ENCODE assay signal across 17 cellular contexts in the genomic region with DNA sequence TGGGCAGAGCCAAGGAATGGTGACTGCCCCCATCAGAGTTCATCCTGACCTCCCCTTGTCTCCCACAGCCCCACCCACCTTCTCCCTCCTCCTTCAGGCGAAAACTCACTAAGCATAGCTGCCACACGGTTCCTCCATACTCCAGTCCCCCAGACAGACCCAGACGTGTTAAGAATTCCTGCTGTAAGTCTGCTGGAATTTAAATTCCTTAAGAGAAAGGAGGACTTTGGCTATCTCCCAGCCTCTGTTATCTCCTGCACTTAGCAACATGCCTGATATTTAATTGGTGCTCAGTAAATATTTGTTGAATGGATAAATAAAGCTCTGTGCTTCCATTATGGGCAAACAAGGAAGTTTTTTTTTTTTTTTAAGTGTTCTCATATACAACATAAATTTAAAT.
A peak's percentile ranks its signal among the peaks of the same experiment; 100 is the strongest.
DNase-seq lines count a peak whose midpoint lies in the region; ATAC-seq, FAIRE-seq and TF ChIP-seq lines count a peak whose summit lies in the region.
"Had no signal": no experiment of that assay in that cellular context is flagged by ENCODE, and none has a peak within 500 bp of the region (broad histone marks: within the 10 kb centered on the region; RNA-seq: fewer than 3 reads in every experiment).

No MANE protein-coding gene starts in this region.

- peaks cover 26% of the 10 kb centered on the region for H3F3A ChIP-seq in PC-9 (ENCODE audit: insufficient read depth, low read depth)

- peak overlapping the region; percentile 76 for H3K27ac ChIP-seq in PC-9
- H3K27ac ChIP-seq in foreskin keratinocyte = no peak overlapping the region
- H3K27ac ChIP-seq in pancreas = peak overlapping the region in 3 of 4 donors; percentile 57 to 69 (median 57)
- no peak overlapping the region for H3K27ac ChIP-seq in suprapubic skin
- H3K27ac ChIP-seq: psoas muscle had no signal

- no peak for TF ChIP-seq POLR2A in suprapubic skin (IDR thresholded peaks at IDR 0.05)

- TF ChIP-seq CTCF in Calu3 (IDR thresholded peaks at IDR 0.05; ENCODE audit: unreplicated experiment) (no peak), PC-9 (conservative IDR thresholded peaks at IDR 0.05) (no peak), foreskin keratinocyte (conservative IDR thresholded peaks at IDR 0.05) (no peak), pancreas (IDR thresholded peaks at IDR 0.05) (no peak), suprapubic skin (IDR thresholded peaks at IDR 0.05) (no peak)

- TF ChIP-seq EP300 in suprapubic skin (IDR thresholded peaks at IDR 0.05) = no peak

- POLR2A ChIA-PET in PC-9 (lab: Charles Lee; ENCODE audit: unreplicated experiment) = interaction anchor here (0.6 to 0.7 kb wide), 7 partner anchors 28 to 1860 kb away, joined by 3 to 10 read pairs (median 4); no protein-coding TSS in a partner anchor

- peak overlapping the region; percentile 87 for H3K27ac Mint-ChIP-seq in Calu3 (ENCODE audit: unreplicated experiment)

- no peak overlapping the region for H2AFZ ChIP-seq in PC-9

- BruUV-seq in Calu3 (replicated peaks; lab: Mats Ljungman, UMichigan) (no TSS peak), PC-9 (replicated peaks; lab: Mats Ljungman, UMichigan) (no TSS peak)

- no peaks in the 10 kb centered on the region for H3K9me2 ChIP-seq in PC-9 (ENCODE audit: insufficient read depth)

- no peaks in the 10 kb centered on the region for H3K9me3 Mint-ChIP-seq in Calu3 (ENCODE audit: low read depth, unreplicated experiment)

- DNase-seq in Calu3 (peak; percentile 1), PC-9 (peak; percentile 57 to 90), foreskin keratinocyte (peak; percentile 64 to 74), pancreas (no peak), suprapubic skin (ENCODE audit: low spot score in 2 of 2) (no peak), AML-193 (lab: John Stamatoyannopoulos, UW) (no peak), HPDE6-E6E7 (ENCODE audit: extremely low spot score) (no peak)
- DNase-seq: effector CD4-positive, alpha-beta T cell; glutamatergic neuron; NCI-H1092 treated with DMSO at 0.1 percent for 48 hours; NCI-H524; psoas muscle; stimulated activated CD4-positive, alpha-beta T cell treated with anti-CD3 and anti-CD28 coated beads, Interleukin-4, amount 100 ng/mL, for 4 hours; stimulated activated naive CD8-positive, alpha-beta T cell treated with anti-CD3 and anti-CD28 coated beads, Interleukin-15, Interleukin-2, amounts not matched to agents 100 U/mL and 50 U/mL, for 24 hours had no signal

- H3K9me3 ChIP-seq in PC-9 (ENCODE audit: insufficient read depth, low read depth) = no peaks in the 10 kb centered on the region
- no peaks in the 10 kb centered on the region for H3K9me3 ChIP-seq in pancreas
- no peaks in the 10 kb centered on the region for H3K9me3 ChIP-seq in suprapubic skin
- H3K9me3 ChIP-seq: psoas muscle had no signal

- H3K4me3 ChIP-seq in PC-9 (no peak overlapping the region), pancreas (no peak overlapping the region), suprapubic skin (no peak overlapping the region)
- H3K4me3 ChIP-seq: psoas muscle had no signal

- H3K4me1 ChIP-seq in PC-9 (replicated peaks; ENCODE audit: insufficient read depth) = peaks cover 22% of the 10 kb centered on the region
- peaks cover 10% of the 10 kb centered on the region for H3K4me1 ChIP-seq in foreskin keratinocyte
- H3K4me1 ChIP-seq in pancreas = no peaks in the 10 kb centered on the region
- H3K4me1 ChIP-seq in suprapubic skin = no peaks in the 10 kb centered on the region
- H3K4me1 ChIP-seq: psoas muscle had no signal

- intact Hi-C loops in Calu3 (cut with micrococcal nuclease; ENCODE audit: unreplicated experiment) = no loop called here
- intact Hi-C loops in PC-9 (cut with micrococcal nuclease; ENCODE audit: unreplicated experiment) = loop anchor here (2.0 to 10.0 kb wide), 2 partner anchors 124 to 290 kb away; a partner anchor contains a TSS
- intact Hi-C loops in pancreas (cut with DNase I) = no loop called here

- no peak for FAIRE-seq in pancreas (lab: Jason Lieb, UNC)
- FAIRE-seq: HTR-8/SVneo had no signal

- H3K4me2 ChIP-seq in PC-9 = peak overlapping the region; percentile 41

- peak; percentile 58 for ATAC-seq in foreskin keratinocyte
- ATAC-seq in pancreas = peak; percentile 61 to 76 (median 63)
- ATAC-seq in HG02852 (IDR thresholded peaks at IDR 0.05; ENCODE audit: unreplicated experiment) = no peak
- ATAC-seq: psoas muscle, Right ventricle myocardium inferior had no signal

- H3K4me1 Mint-ChIP-seq in Calu3 (ENCODE audit: low read depth, unreplicated experiment) = peaks cover 20% of the 10 kb centered on the region

- H3K36me3 ChIP-seq in PC-9 (ENCODE audit: low read depth) (0 out of 2 replicates have a peak, but pooled peaks cover 11% of the 10 kb centered on the region), pancreas (no peaks in the 10 kb centered on the region), suprapubic skin (no peaks in the 10 kb centered on the region)

- H3K36me3 Mint-ChIP-seq in Calu3 (ENCODE audit: insufficient read depth, unreplicated experiment) = peaks cover 16% of the 10 kb centered on the region

- H3K27me3 ChIP-seq in PC-9 (ENCODE audit: insufficient read depth, low read depth) (no peaks in the 10 kb centered on the region), foreskin keratinocyte (no peaks in the 10 kb centered on the region), pancreas (no peaks in the 10 kb centered on the region), suprapubic skin (no peaks in the 10 kb centered on the region)

- H3K79me2 ChIP-seq in PC-9 (ENCODE audit: low read depth) = no peaks in the 10 kb centered on the region

- no peaks in the 10 kb centered on the region for H4K20me1 ChIP-seq in PC-9 (ENCODE audit: insufficient read depth)

- CTCF ChIA-PET in Calu3 (lab: Charles Lee) = interaction anchor here (0.7 to 1.0 kb wide), 3 partner anchors 23 to 42 kb away, joined by 3 to 4 read pairs (median 3); no protein-coding TSS in a partner anchor
- CTCF ChIA-PET in PC-9 (lab: Charles Lee) = interaction anchor here (0.7 kb wide), 2 partner anchors 188 to 300 kb away, joined by 3 read pairs; no protein-coding TSS in a partner anchor

- H3K27me3 Mint-ChIP-seq in Calu3 (ENCODE audit: unreplicated experiment) = no peaks in the 10 kb centered on the region

- WGBS in pancreas, 2 donors = 61 to 70% methylated on average over 3 of the region's 3 CpGs
- WGBS in suprapubic skin = 63% methylated on average over 3 of the region's 3 CpGs

- no peak overlapping the region for H3K4me3 Mint-ChIP-seq in Calu3 (ENCODE audit: low read depth, unreplicated experiment)

Comparison
In these comparisons a context has a peak if more than half of its experiments do, and no peak if none do; other contexts are left out.
1. DNase-seq: peak in Calu3 (single experiment), PC-9 (2 of 2) and foreskin keratinocyte (2 of 2); none in pancreas (0 of 6), suprapubic skin (0 of 2), AML-193 (0 of 2) and HPDE6-E6E7 (single experiment).
2. H3K27ac ChIP-seq: peak in PC-9 (single experiment) and pancreas (3 of 4); none in foreskin keratinocyte (single experiment) and suprapubic skin (single experiment).